ENCODE assay signal across 11 cellular contexts in the genomic region with DNA sequence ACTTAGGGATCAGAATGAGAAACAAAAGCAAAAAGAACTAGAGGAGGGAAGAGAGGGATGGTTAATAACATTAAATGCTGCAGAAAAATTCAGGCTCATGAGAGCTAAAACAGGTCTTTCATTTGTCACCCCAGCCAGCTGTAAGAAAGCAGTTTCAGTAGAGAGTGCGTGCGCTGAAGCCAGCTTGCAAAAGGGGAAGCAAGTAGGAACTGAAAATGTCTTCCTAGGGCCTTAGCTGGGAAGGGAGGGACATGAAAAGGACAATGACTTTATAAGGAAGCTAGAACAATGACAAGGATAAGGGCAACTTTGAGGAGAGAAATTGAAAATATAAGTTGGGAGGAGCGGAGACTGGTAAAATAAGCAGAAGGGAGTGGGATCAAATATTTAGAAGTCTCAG. TPM values are rescaled to one million over a fixed set of nuclear protein-coding genes. Genes with fewer than 3 reads are reported as not detected.
DNase-seq lines count a peak whose midpoint lies in the region; ATAC-seq and TF ChIP-seq lines count a peak whose summit lies in the region.
"Had no signal": no experiment of that assay in that cellular context is flagged by ENCODE, and none has a peak within 500 bp of the region (broad histone marks: within the 10 kb centered on the region; RNA-seq: fewer than 3 reads in every experiment).

No MANE protein-coding gene starts in this region.

- peaks cover 8% of the 10 kb centered on the region for H3K36me3 ChIP-seq in CD8-positive, alpha-beta T cell (ENCODE audit: insufficient read depth, low read length)
- H3K36me3 ChIP-seq in MM.1S (replicated peaks; ENCODE audit: insufficient read depth, low read length), result peaks cover 13% of the 10 kb centered on the region
- H3K36me3 ChIP-seq in naive thymus-derived CD4-positive, alpha-beta T cell (ENCODE audit: control insufficient read depth in 2 of 3, insufficient read depth in 3 of 3, low read length in 3 of 3), result peaks cover 0 to 17% (median 7%) of the 10 kb centered on the region in 3 experiments
- H3K36me3 ChIP-seq in effector memory CD4-positive, alpha-beta T cell (ENCODE audit: control insufficient read depth, insufficient read depth, low read length), result peaks cover 13% of the 10 kb centered on the region

- H4K20me1 ChIP-seq in MM.1S (ENCODE audit: insufficient read depth, low read length), result no peaks in the 10 kb centered on the region

- H2AFZ ChIP-seq in MM.1S (ENCODE audit: low read length), result no peak overlapping the region

- H3K9me2 ChIP-seq in MM.1S (replicated peaks; ENCODE audit: insufficient read depth, low read length), result no peaks in the 10 kb centered on the region
- H3K9me2 ChIP-seq: SK-N-SH had no signal

- ATAC-seq in CD8-positive, alpha-beta T cell, result no peak
- ATAC-seq in activated B cell treated with CpG ODN at 0.5 μM for 24 hours (ENCODE audit: low read depth), result no peak
- ATAC-seq in naive thymus-derived CD4-positive, alpha-beta T cell, result no peak
- no peak for ATAC-seq in GM18909 (IDR thresholded peaks at IDR 0.05; ENCODE audit: poor library complexity, unreplicated experiment)

- CTCF ChIA-PET in CD8-positive, alpha-beta T cell (lab: Charles Lee), result no interaction called here
- CTCF ChIA-PET in activated B cell treated with CpG ODN at 0.5 μM for 24 hours (lab: Charles Lee), result interaction anchor here (1.2 to 3.6 kb wide), 5 partner anchors 22 to 338 kb away, joined by 3 to 18 read pairs (median 12); a partner anchor contains a TSS
- CTCF ChIA-PET in naive thymus-derived CD4-positive, alpha-beta T cell (lab: Charles Lee), result interaction anchor here (1.5 kb wide), 1 partner anchor 338 kb away, joined by 8 read pairs; no protein-coding TSS in a partner anchor

- H3F3A ChIP-seq in MM.1S (ENCODE audit: insufficient read depth, low read length), result peaks cover 41% of the 10 kb centered on the region

- H3K27me3 ChIP-seq in CD8-positive, alpha-beta T cell (ENCODE audit: insufficient read depth, low read length), result no peaks in the 10 kb centered on the region
- no peaks in the 10 kb centered on the region for H3K27me3 ChIP-seq in MM.1S (replicated peaks; ENCODE audit: insufficient read depth, low read length)
- H3K27me3 ChIP-seq in naive thymus-derived CD4-positive, alpha-beta T cell (ENCODE audit: control insufficient read depth in 2 of 2, insufficient read depth in 2 of 2, low read length in 2 of 2), result no peaks in the 10 kb centered on the region
- H3K27me3 ChIP-seq in effector memory CD4-positive, alpha-beta T cell (replicated peaks; ENCODE audit: control insufficient read depth, insufficient read depth, low read length, poor library complexity, severe bottlenecking), result no peaks in the 10 kb centered on the region

- peaks cover 76% of the 10 kb centered on the region for H3K79me2 ChIP-seq in MM.1S (ENCODE audit: low read length)

- H3K4me1 Mint-ChIP-seq in CD8-positive, alpha-beta T cell (ENCODE audit: low read depth), result peaks cover 45% of the 10 kb centered on the region
- H3K4me1 Mint-ChIP-seq in activated B cell treated with CpG ODN at 0.5 μM for 24 hours, result peaks cover 77% of the 10 kb centered on the region
- peaks cover 31 to 55% (median 53%) of the 10 kb centered on the region in 7 donors for H3K4me1 Mint-ChIP-seq in naive thymus-derived CD4-positive, alpha-beta T cell

- H3K4me1 ChIP-seq in CD8-positive, alpha-beta T cell (ENCODE audit: insufficient read depth, low read length), result peaks cover 27% of the 10 kb centered on the region
- H3K4me1 ChIP-seq in MM.1S (ENCODE audit: low read length), result peaks cover 36% of the 10 kb centered on the region
- peaks cover 26 to 27% of the 10 kb centered on the region in 2 donors for H3K4me1 ChIP-seq in naive thymus-derived CD4-positive, alpha-beta T cell (ENCODE audit: control insufficient read depth in 2 of 2, insufficient read depth in 2 of 2, low read length in 2 of 2)
- H3K4me1 ChIP-seq in effector memory CD4-positive, alpha-beta T cell (ENCODE audit: control insufficient read depth, insufficient read depth, low read length, poor library complexity, severe bottlenecking), result peaks cover 27% of the 10 kb centered on the region

- H3K4me3 ChIP-seq in CD8-positive, alpha-beta T cell (ENCODE audit: low read depth, low read length), result no peak overlapping the region
- no peak overlapping the region for H3K4me3 ChIP-seq in MM.1S (ENCODE audit: low read length)
- no peak overlapping the region for H3K4me3 ChIP-seq in naive thymus-derived CD4-positive, alpha-beta T cell (ENCODE audit: low read length)
- H3K4me3 ChIP-seq in effector memory CD4-positive, alpha-beta T cell (ENCODE audit: insufficient read depth, low read depth, low read length, poor library complexity, severe bottlenecking), result no peak overlapping the region

- H3K27me3 Mint-ChIP-seq in CD8-positive, alpha-beta T cell (ENCODE audit: low read depth), result no peaks in the 10 kb centered on the region
- H3K27me3 Mint-ChIP-seq in activated B cell treated with CpG ODN at 0.5 μM for 24 hours, result no peaks in the 10 kb centered on the region
- no peaks in the 10 kb centered on the region for H3K27me3 Mint-ChIP-seq in naive thymus-derived CD4-positive, alpha-beta T cell

- H3K9me3 ChIP-seq in CD8-positive, alpha-beta T cell (ENCODE audit: low read length), result no peaks in the 10 kb centered on the region
- no peaks in the 10 kb centered on the region for H3K9me3 ChIP-seq in MM.1S (replicated peaks; ENCODE audit: insufficient read depth, low read length)
- H3K9me3 ChIP-seq in naive thymus-derived CD4-positive, alpha-beta T cell (ENCODE audit: control insufficient read depth in 2 of 3, low read length in 3 of 3), result no peaks in the 10 kb centered on the region
- no peaks in the 10 kb centered on the region for H3K9me3 ChIP-seq in effector memory CD4-positive, alpha-beta T cell (ENCODE audit: control insufficient read depth, low read length)
- H3K9me3 ChIP-seq: SK-N-SH had no signal

- POLR2A ChIA-PET in CD8-positive, alpha-beta T cell (lab: Charles Lee), result interaction anchor here (0.7 kb wide), 1 partner anchor 1764 kb away, joined by 3 read pairs; no protein-coding TSS in a partner anchor
- POLR2A ChIA-PET in activated B cell treated with CpG ODN at 0.5 μM for 24 hours (lab: Charles Lee), result interaction anchor here (0.5 to 3.0 kb wide), 8 partner anchors 9 to 1214 kb away, joined by 3 to 21 read pairs (median 5); a partner anchor contains a TSS
- POLR2A ChIA-PET in naive thymus-derived CD4-positive, alpha-beta T cell (lab: Charles Lee), result no interaction called here

- H3K4me3 Mint-ChIP-seq in CD8-positive, alpha-beta T cell, result no peak overlapping the region
- peak overlapping the region; percentile 73 for H3K4me3 Mint-ChIP-seq in activated B cell treated with CpG ODN at 0.5 μM for 24 hours
- peak overlapping the region in 2 of 10 donors; percentile 6 to 22 for H3K4me3 Mint-ChIP-seq in naive thymus-derived CD4-positive, alpha-beta T cell

- peaks cover 35% of the 10 kb centered on the region for H3K36me3 Mint-ChIP-seq in CD8-positive, alpha-beta T cell
- H3K36me3 Mint-ChIP-seq in activated B cell treated with CpG ODN at 0.5 μM for 24 hours (ENCODE audit: low read depth), result peaks cover 30% of the 10 kb centered on the region
- peaks cover 8 to 16% (median 14%) of the 10 kb centered on the region in 5 donors for H3K36me3 Mint-ChIP-seq in naive thymus-derived CD4-positive, alpha-beta T cell

- H3K27ac Mint-ChIP-seq in CD8-positive, alpha-beta T cell, result peak overlapping the region; percentile 10
- peak overlapping the region; percentile 96 for H3K27ac Mint-ChIP-seq in activated B cell treated with CpG ODN at 0.5 μM for 24 hours
- H3K27ac Mint-ChIP-seq in naive thymus-derived CD4-positive, alpha-beta T cell, result peak overlapping the region in 5 of 9 donors; percentile 6 to 71 (median 37)

- TF ChIP-seq CTCF in CD8-positive, alpha-beta T cell (IDR thresholded peaks at IDR 0.05), result no peak
- TF ChIP-seq CTCF in MM.1S (IDR thresholded peaks at IDR 0.05; ENCODE audit: low read length), result no peak
- no peak for TF ChIP-seq CTCF in activated B cell treated with CpG ODN at 0.5 μM for 24 hours (IDR thresholded peaks at IDR 0.05)

- intact Hi-C loops in CD8-positive, alpha-beta T cell (cut with DNase I, micrococcal nuclease), result loop anchor here (10.0 kb wide), 7 partner anchors 264 to 1774 kb away; a partner anchor contains a TSS
- intact Hi-C loops in activated B cell treated with CpG ODN at 0.5 μM for 24 hours (cut with micrococcal nuclease), result loop anchor here (5.0 to 10.0 kb wide), 7 partner anchors 292 to 1704 kb away; a partner anchor contains a TSS
- intact Hi-C loops in naive thymus-derived CD4-positive, alpha-beta T cell (cut with micrococcal nuclease), result loop anchor here (5.0 to 10.0 kb wide), 6 partner anchors 734 to 1197 kb away; a partner anchor contains a TSS

- no peak for DNase-seq in CD8-positive, alpha-beta T cell
- peak; percentile 42 for DNase-seq in MM.1S
- DNase-seq in activated B cell treated with CpG ODN at 0.5 μM for 24 hours, result no peak
- no peak for DNase-seq in naive thymus-derived CD4-positive, alpha-beta T cell
- no peak for DNase-seq in effector memory CD4-positive, alpha-beta T cell
- DNase-seq in stimulated activated CD4-positive, alpha-beta T cell treated with anti-CD3 and anti-CD28 coated beads, Interleukin-4, amount 100 ng/mL, for 4 hours, result no peak
- no peak for DNase-seq in H4 (ENCODE audit: low spot score)
- DNase-seq: NCI-H226; SK-N-SH; stimulated activated CD4-positive, alpha-beta T cell treated with anti-CD3 and anti-CD28 coated beads, Interleukin-2, amount 100 ng/mL, for 24 hours had no signal

- peak overlapping the region; percentile 10 for H3K4me2 ChIP-seq in MM.1S (ENCODE audit: low read depth, low read length)
- H3K4me2 ChIP-seq: SK-N-SH had no signal

- H3K9me3 Mint-ChIP-seq in CD8-positive, alpha-beta T cell, result no peaks in the 10 kb centered on the region
- H3K9me3 Mint-ChIP-seq in activated B cell treated with CpG ODN at 0.5 μM for 24 hours, result no peaks in the 10 kb centered on the region
- H3K9me3 Mint-ChIP-seq in naive thymus-derived CD4-positive, alpha-beta T cell, result peaks cover 0 to 3% (median 0%) of the 10 kb centered on the region in 11 donors

- no peak overlapping the region for H3K27ac ChIP-seq in CD8-positive, alpha-beta T cell (ENCODE audit: low read depth, low read length)
- peak overlapping the region; percentile 51; the same call in 1 of the 2 replicates for H3K27ac ChIP-seq in MM.1S (ENCODE audit: low read length)
- no peak overlapping the region for H3K27ac ChIP-seq in naive thymus-derived CD4-positive, alpha-beta T cell (ENCODE audit: low read depth, low read length)
- no peak overlapping the region for H3K27ac ChIP-seq in effector memory CD4-positive, alpha-beta T cell (ENCODE audit: insufficient read depth, low read length, poor library complexity, severe bottlenecking)

- no peak overlapping the region; the same call in 1 of the 2 replicates for H3K9ac ChIP-seq in MM.1S (ENCODE audit: low read length)
- H3K9ac ChIP-seq: SK-N-SH had no signal

RNA-seq across cellular contexts. Expression of a gene that starts 3.1 kb away (rescaled TPM):
- 10 to 100 TPM; 12.4 to 12.7 TPM for total RNA-seq in CD8-positive, alpha-beta T cell
- total RNA-seq in activated B cell treated with CpG ODN at 0.5 μM for 24 hours, result 58.4 and 63.2 TPM in 2 replicates
- 10 to 100 TPM; 19.2 to 66.8 (median 28.0) TPM for total RNA-seq in naive thymus-derived CD4-positive, alpha-beta T cell
- 10 to 100 TPM; 52.8 to 92.1 TPM for polyA plus RNA-seq in naive thymus-derived CD4-positive, alpha-beta T cell
- total RNA-seq in H4 (2014; rRNA removed; shearing (Covaris generic)), result 171 and 193 TPM in 2 replicates

RNA-seq across cellular contexts. Expression of a gene that starts 5.3 kb away (rescaled TPM):
- total RNA-seq in CD8-positive, alpha-beta T cell, result 10 to 100 TPM; 61.0 to 65.8 TPM
- 137 and 138 TPM in 2 replicates for total RNA-seq in activated B cell treated with CpG ODN at 0.5 μM for 24 hours
- 100 to 1,000 TPM; 117 to 161 (median 153) TPM for total RNA-seq in naive thymus-derived CD4-positive, alpha-beta T cell
- 10 to 100 TPM; 61.3 to 84.4 TPM for polyA plus RNA-seq in naive thymus-derived CD4-positive, alpha-beta T cell
- total RNA-seq in H4 (2014; rRNA removed; shearing (Covaris generic)), result 31.7 and 36.7 TPM in 2 replicates

RNA-seq across cellular contexts. Expression of a gene that starts 44.2 kb away (rescaled TPM):
- 1 to 10 TPM; 3.3 to 5.2 TPM for total RNA-seq in CD8-positive, alpha-beta T cell
- 4.2 and 4.3 TPM in 2 replicates for total RNA-seq in activated B cell treated with CpG ODN at 0.5 μM for 24 hours
- 1 to 10 TPM in 3 of 5 experiments, under 1 TPM in 1, not detected in 1; 0.46 to 9.3 (median 4.2) TPM for total RNA-seq in naive thymus-derived CD4-positive, alpha-beta T cell
- not detected for polyA plus RNA-seq in naive thymus-derived CD4-positive, alpha-beta T cell
- 0.16 and 0.39 TPM in 2 replicates for total RNA-seq in H4 (2014; rRNA removed; shearing (Covaris generic))

Comparison
In these comparisons a context has a peak if more than half of its experiments do, and no peak if none do; other contexts are left out.
1. H3K27ac Mint-ChIP-seq: peak in every context shown above with its lines; median percentile 96 in activated B cell treated with CpG ODN at 0.5 μM for 24 hours; 37 in naive thymus-derived CD4-positive, alpha-beta T cell; 10 in CD8-positive, alpha-beta T cell.